8 cellular contexts compared by ENCODE assay signal in genomic region chr2:161250864-161251436, GRCh38. TPM values are rescaled to one million over a fixed set of nuclear protein-coding genes. Genes with fewer than 3 reads are reported as not detected.
DNase-seq lines count a peak whose midpoint lies in the region; ATAC-seq and TF ChIP-seq lines count a peak whose summit lies in the region.

No MANE protein-coding gene starts in this region.

- no peaks in the 10 kb centered on the region for H3K4me1 ChIP-seq in lower lobe of right lung
- H3K4me1 ChIP-seq in ovary (ENCODE audit: insufficient read depth) = no peaks in the 10 kb centered on the region

- H3K9me3 Mint-ChIP-seq in CD4-positive, alpha-beta T cell = no peaks in the 10 kb centered on the region

- 16 to 27% (median 25%) methylated on average over 2 of the region's 2 CpGs for WGBS in ovary, 3 donors

- H3K36me3 Mint-ChIP-seq in CD4-positive, alpha-beta T cell (ENCODE audit: low read depth) = peaks cover 8% of the 10 kb centered on the region

- TF ChIP-seq POLR2A in ovary (IDR thresholded peaks at IDR 0.05) = no peak

- TF ChIP-seq CTCF in CD4-positive, alpha-beta T cell (IDR thresholded peaks at IDR 0.05) = peak; percentile 34
- TF ChIP-seq CTCF in lower lobe of right lung (IDR thresholded peaks at IDR 0.05) = peak; percentile 56
- no peak for TF ChIP-seq CTCF in ovary (IDR thresholded peaks at IDR 0.05)

- no peaks in the 10 kb centered on the region for H3K9me3 ChIP-seq in CD4-positive, alpha-beta T cell (ENCODE audit: control insufficient read depth, low read length)
- H3K9me3 ChIP-seq in lower lobe of right lung (no peaks in the 10 kb centered on the region), ovary (no peaks in the 10 kb centered on the region)

- no peak overlapping the region for H3K27ac Mint-ChIP-seq in CD4-positive, alpha-beta T cell

- ATAC-seq in CD4-positive, alpha-beta T cell (ENCODE audit: poor library complexity) = peak; percentile 78
- ATAC-seq in GM18517 (IDR thresholded peaks at IDR 0.05; ENCODE audit: unreplicated experiment) (peak; percentile 63), HG03135 (IDR thresholded peaks at IDR 0.05; ENCODE audit: unreplicated experiment) (peak; percentile 65), lower lobe of right lung (peak; percentile 59 to 81), HG03280 (IDR thresholded peaks at IDR 0.05; ENCODE audit: unreplicated experiment) (no peak)

- H3K4me1 Mint-ChIP-seq in CD4-positive, alpha-beta T cell (ENCODE audit: low read depth) = peaks cover 35% of the 10 kb centered on the region

- H3K27me3 Mint-ChIP-seq in CD4-positive, alpha-beta T cell = no peaks in the 10 kb centered on the region

- no peak overlapping the region for H3K4me3 Mint-ChIP-seq in CD4-positive, alpha-beta T cell

- H3K27me3 ChIP-seq in CD4-positive, alpha-beta T cell (ENCODE audit: control insufficient read depth, insufficient read depth, low read length) = no peaks in the 10 kb centered on the region
- H3K27me3 ChIP-seq in lower lobe of right lung (ENCODE audit: low read depth) (no peaks in the 10 kb centered on the region), ovary (no peaks in the 10 kb centered on the region)

- no peaks in the 10 kb centered on the region for H3K36me3 ChIP-seq in lower lobe of right lung
- no peaks in the 10 kb centered on the region for H3K36me3 ChIP-seq in ovary

- intact Hi-C loops in CD4-positive, alpha-beta T cell (cut with DNase I, micrococcal nuclease) = no loop called here
- intact Hi-C loops in lower lobe of right lung (cut with DNase I) = no loop called here
- intact Hi-C loops in ovary (cut with DNase I) = no loop called here

- no peak overlapping the region for H3K27ac ChIP-seq in CD4-positive, alpha-beta T cell (ENCODE audit: low read depth, low read length)
- H3K27ac ChIP-seq in lower lobe of right lung (no peak overlapping the region), ovary (no peak overlapping the region)

- CTCF ChIA-PET in CD4-positive, alpha-beta T cell (lab: Charles Lee) = interaction anchor here (0.7 to 1.7 kb wide), 4 partner anchors 9 to 23 kb away, joined by 3 to 4 read pairs (median 4); no protein-coding TSS in a partner anchor

- POLR2A ChIA-PET in CD4-positive, alpha-beta T cell (lab: Charles Lee) = interaction anchor here (1.0 to 1.8 kb wide), 4 partner anchors 9 to 18 kb away, joined by 3 to 6 read pairs (median 4); no protein-coding TSS in a partner anchor

- no peak overlapping the region for H3K4me3 ChIP-seq in lower lobe of right lung
- no peak overlapping the region for H3K4me3 ChIP-seq in ovary

- no peak for TF ChIP-seq EP300 in ovary (IDR thresholded peaks at IDR 0.05)

- DNase-seq in CD4-positive, alpha-beta T cell = no peak
- DNase-seq in NCI-H226 (peak; percentile 67), astrocyte of the hippocampus (ENCODE audit: low read depth, low spot score) (peak; percentile 67), lower lobe of right lung (no peak), ovary (no peak)

RNA-seq across cellular contexts. Expression of gene PSMD14, which starts 57.3 kb away (rescaled TPM):
- 10 to 100 TPM; 17.1 to 22.1 TPM for total RNA-seq in CD4-positive, alpha-beta T cell
- total RNA-seq in lower lobe of right lung (33.5 TPM), ovary (10 to 100 TPM in 6 of 7 donors, 1 to 10 TPM in 1; 9.4 to 34.3 (median 19.4) TPM)
- 10 to 100 TPM; 15.3 to 24.0 TPM for polyA plus RNA-seq in ovary

Comparison
In these comparisons a context has a peak if more than half of its experiments do, and no peak if none do; other contexts are left out.
1. DNase-seq: peak in NCI-H226 (single experiment) and astrocyte of the hippocampus (single experiment); none in CD4-positive, alpha-beta T cell (0 of 10), lower lobe of right lung (single experiment) and ovary (0 of 5).
2. CTCF ChIP-seq: peak in CD4-positive, alpha-beta T cell (single experiment) and lower lobe of right lung (single experiment); none in ovary (0 of 3).